1 cellular context compared by ENCODE assay signal in the genomic region with DNA sequence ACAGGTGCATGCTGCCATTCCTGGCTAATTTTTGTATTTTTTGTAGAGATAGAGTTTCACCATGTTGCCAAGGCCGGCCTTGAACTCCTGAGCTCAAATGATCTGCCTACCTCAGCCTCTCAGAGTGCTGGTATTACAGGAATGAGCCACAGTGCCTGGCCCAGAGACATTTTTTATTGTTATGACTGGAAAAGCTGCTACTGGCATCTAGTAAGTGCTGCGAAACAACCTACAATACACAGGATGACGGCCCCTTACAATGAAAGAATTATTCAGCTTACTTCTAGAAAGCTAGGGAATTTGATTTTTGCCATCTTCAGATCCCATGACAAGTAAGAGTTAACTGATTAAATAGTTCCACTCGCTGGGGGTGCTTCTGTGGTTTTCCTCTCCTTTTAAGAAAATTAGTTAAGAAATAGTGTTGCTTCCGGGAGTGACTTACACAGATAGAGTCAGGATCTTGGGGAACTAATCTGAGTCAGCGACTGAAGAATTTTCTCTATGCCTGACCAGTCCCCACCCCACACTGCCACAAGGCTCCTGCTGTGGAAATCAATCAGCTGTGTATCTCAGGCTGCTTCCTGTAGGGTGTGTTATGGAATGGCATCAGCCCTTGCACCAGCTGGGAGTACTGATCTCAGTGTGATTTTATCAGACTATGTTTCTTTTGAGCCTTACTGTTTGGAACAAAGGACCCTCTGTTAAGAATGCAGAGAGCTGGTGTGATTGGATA.
TF ChIP-seq lines count a peak whose summit lies in the region.

No MANE protein-coding gene starts in this region.

TF ChIP-seq in K562, 482 proteins besides CTCF, POLR2A, EP300 and RAD21 (continued from another document and continues in another):
- TF ChIP-seq, protein P1, sequence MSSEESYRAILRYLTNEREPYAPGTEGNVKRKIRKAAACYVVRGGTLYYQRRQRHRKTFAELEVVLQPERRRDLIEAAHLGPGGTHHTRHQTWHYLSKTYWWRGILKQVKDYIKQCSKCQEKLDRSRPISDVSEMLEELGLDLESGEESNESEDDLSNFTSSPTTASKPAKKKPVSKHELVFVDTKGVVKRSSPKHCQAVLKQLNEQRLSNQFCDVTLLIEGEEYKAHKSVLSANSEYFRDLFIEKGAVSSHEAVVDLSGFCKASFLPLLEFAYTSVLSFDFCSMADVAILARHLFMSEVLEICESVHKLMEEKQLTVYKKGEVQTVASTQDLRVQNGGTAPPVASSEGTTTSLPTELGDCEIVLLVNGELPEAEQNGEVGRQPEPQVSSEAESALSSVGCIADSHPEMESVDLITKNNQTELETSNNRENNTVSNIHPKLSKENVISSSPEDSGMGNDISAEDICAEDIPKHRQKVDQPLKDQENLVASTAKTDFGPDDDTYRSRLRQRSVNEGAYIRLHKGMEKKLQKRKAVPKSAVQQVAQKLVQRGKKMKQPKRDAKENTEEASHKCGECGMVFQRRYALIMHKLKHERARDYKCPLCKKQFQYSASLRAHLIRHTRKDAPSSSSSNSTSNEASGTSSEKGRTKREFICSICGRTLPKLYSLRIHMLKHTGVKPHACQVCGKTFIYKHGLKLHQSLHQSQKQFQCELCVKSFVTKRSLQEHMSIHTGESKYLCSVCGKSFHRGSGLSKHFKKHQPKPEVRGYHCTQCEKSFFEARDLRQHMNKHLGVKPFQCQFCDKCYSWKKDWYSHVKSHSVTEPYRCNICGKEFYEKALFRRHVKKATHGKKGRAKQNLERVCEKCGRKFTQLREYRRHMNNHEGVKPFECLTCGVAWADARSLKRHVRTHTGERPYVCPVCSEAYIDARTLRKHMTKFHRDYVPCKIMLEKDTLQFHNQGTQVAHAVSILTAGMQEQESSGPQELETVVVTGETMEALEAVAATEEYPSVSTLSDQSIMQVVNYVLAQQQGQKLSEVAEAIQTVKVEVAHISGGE (CRISPR knock-in tag; IDR thresholded peaks at IDR 0.05) = peak in 1 of 3 experiments; percentile 61; a peak in 1 of 6 replicates
- TF ChIP-seq GABPA (tag; conservative IDR thresholded peaks at IDR 0.05; ENCODE audit: low read depth) = peak; percentile 68
- TF ChIP-seq DACH1 (IDR thresholded peaks at IDR 0.05; ENCODE audit: partially characterized antibody) = peak; percentile 97
- peak; percentile 90 for TF ChIP-seq DPF2 (IDR thresholded peaks at IDR 0.05)
- 0 out of 2 replicates have a peak, but pooled peaks have one; percentile 37 for TF ChIP-seq LCOR (CRISPR knock-in tag; IDR thresholded peaks at IDR 0.05)
- peak; percentile 85 for TF ChIP-seq CBFA2T3 (IDR thresholded peaks at IDR 0.05)
- TF ChIP-seq, protein P2, sequence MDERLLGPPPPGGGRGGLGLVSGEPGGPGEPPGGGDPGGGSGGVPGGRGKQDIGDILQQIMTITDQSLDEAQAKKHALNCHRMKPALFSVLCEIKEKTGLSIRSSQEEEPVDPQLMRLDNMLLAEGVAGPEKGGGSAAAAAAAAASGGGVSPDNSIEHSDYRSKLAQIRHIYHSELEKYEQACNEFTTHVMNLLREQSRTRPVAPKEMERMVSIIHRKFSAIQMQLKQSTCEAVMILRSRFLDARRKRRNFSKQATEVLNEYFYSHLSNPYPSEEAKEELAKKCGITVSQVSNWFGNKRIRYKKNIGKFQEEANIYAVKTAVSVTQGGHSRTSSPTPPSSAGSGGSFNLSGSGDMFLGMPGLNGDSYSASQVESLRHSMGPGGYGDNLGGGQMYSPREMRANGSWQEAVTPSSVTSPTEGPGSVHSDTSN (CRISPR knock-in tag; IDR thresholded peaks at IDR 0.05; ENCODE audit: low read depth) = no peak
- TF ChIP-seq, protein P2 (tag; conservative IDR thresholded peaks at IDR 0.05; ENCODE audit: low read depth) = peak; percentile 62
- TF ChIP-seq ZNF143 (CRISPR knock-in tag; IDR thresholded peaks at IDR 0.05) = no peak
- peak; percentile 76 for TF ChIP-seq SMARCC2 (IDR thresholded peaks at IDR 0.05; ENCODE audit: low read depth)
- no peak for TF ChIP-seq HCFC1 (IDR thresholded peaks at IDR 0.05; ENCODE audit: low read depth, low read length)
- TF ChIP-seq MTA3 (IDR thresholded peaks at IDR 0.05; ENCODE audit: borderline replicate concordance) = peak; percentile 85
- peak in 1 of 2 experiments; percentile 68; a peak in 3 of 4 replicates for TF ChIP-seq TRIM24 (IDR thresholded peaks at IDR 0.05)
- TF ChIP-seq TAF9B (IDR thresholded peaks at IDR 0.05; ENCODE audit: partially characterized antibody) = peak; percentile 98
- TF ChIP-seq C11orf30 (IDR thresholded peaks at IDR 0.05; ENCODE audit: low read depth) = peak; percentile 16; the same call in 1 of the 2 replicates
- peak; percentile 95 for TF ChIP-seq ETV1 (tag; conservative IDR thresholded peaks at IDR 0.05; ENCODE audit: low read depth)
- TF ChIP-seq ARNT (IDR thresholded peaks at IDR 0.05) = peak in 1 of 2 experiments; percentile 58; a peak in 1 of 4 replicates
- TF ChIP-seq NCOR1 (IDR thresholded peaks at IDR 0.05) = peak; percentile 59; the same call in 1 of the 2 replicates
- TF ChIP-seq ESRRA (IDR thresholded peaks at IDR 0.05; ENCODE audit: borderline replicate concordance, low read depth) = peak; percentile 48
- TF ChIP-seq ZNF584 (CRISPR knock-in tag; IDR thresholded peaks at IDR 0.05; ENCODE audit: low read depth) = peak; percentile 93; the same call in 1 of the 2 replicates
- TF ChIP-seq RNF2 (IDR thresholded peaks at IDR 0.05) = peak; percentile 84
- TF ChIP-seq, protein P3, sequence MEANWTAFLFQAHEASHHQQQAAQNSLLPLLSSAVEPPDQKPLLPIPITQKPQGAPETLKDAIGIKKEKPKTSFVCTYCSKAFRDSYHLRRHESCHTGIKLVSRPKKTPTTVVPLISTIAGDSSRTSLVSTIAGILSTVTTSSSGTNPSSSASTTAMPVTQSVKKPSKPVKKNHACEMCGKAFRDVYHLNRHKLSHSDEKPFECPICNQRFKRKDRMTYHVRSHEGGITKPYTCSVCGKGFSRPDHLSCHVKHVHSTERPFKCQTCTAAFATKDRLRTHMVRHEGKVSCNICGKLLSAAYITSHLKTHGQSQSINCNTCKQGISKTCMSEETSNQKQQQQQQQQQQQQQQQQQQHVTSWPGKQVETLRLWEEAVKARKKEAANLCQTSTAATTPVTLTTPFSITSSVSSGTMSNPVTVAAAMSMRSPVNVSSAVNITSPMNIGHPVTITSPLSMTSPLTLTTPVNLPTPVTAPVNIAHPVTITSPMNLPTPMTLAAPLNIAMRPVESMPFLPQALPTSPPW (CRISPR knock-in tag; IDR thresholded peaks at IDR 0.05) = peak; percentile 52; the same call in 1 of the 2 replicates
- TF ChIP-seq, protein P4, sequence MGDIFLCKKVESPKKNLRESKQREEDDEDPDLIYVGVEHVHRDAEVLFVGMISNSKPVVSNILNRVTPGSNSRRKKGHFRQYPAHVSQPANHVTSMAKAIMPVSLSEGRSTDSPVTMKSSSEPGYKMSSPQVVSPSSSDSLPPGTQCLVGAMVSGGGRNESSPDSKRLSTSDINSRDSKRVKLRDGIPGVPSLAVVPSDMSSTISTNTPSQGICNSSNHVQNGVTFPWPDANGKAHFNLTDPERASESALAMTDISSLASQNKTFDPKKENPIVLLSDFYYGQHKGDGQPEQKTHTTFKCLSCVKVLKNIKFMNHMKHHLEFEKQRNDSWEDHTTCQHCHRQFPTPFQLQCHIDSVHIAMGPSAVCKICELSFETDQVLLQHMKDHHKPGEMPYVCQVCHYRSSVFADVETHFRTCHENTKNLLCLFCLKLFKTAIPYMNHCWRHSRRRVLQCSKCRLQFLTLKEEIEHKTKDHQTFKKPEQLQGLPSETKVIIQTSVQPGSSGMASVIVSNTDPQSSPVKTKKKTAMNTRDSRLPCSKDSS (IDR thresholded peaks at IDR 0.05; ENCODE audit: low read depth, partially characterized antibody) = no peak
- TF ChIP-seq, protein P5, sequence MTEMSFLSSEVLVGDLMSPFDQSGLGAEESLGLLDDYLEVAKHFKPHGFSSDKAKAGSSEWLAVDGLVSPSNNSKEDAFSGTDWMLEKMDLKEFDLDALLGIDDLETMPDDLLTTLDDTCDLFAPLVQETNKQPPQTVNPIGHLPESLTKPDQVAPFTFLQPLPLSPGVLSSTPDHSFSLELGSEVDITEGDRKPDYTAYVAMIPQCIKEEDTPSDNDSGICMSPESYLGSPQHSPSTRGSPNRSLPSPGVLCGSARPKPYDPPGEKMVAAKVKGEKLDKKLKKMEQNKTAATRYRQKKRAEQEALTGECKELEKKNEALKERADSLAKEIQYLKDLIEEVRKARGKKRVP (CRISPR knock-in tag; IDR thresholded peaks at IDR 0.05) = peak; percentile 68
- TF ChIP-seq BHLHE40 (IDR thresholded peaks at IDR 0.05; ENCODE audit: low read length) = peak; percentile 65
- TF ChIP-seq, protein P6, sequence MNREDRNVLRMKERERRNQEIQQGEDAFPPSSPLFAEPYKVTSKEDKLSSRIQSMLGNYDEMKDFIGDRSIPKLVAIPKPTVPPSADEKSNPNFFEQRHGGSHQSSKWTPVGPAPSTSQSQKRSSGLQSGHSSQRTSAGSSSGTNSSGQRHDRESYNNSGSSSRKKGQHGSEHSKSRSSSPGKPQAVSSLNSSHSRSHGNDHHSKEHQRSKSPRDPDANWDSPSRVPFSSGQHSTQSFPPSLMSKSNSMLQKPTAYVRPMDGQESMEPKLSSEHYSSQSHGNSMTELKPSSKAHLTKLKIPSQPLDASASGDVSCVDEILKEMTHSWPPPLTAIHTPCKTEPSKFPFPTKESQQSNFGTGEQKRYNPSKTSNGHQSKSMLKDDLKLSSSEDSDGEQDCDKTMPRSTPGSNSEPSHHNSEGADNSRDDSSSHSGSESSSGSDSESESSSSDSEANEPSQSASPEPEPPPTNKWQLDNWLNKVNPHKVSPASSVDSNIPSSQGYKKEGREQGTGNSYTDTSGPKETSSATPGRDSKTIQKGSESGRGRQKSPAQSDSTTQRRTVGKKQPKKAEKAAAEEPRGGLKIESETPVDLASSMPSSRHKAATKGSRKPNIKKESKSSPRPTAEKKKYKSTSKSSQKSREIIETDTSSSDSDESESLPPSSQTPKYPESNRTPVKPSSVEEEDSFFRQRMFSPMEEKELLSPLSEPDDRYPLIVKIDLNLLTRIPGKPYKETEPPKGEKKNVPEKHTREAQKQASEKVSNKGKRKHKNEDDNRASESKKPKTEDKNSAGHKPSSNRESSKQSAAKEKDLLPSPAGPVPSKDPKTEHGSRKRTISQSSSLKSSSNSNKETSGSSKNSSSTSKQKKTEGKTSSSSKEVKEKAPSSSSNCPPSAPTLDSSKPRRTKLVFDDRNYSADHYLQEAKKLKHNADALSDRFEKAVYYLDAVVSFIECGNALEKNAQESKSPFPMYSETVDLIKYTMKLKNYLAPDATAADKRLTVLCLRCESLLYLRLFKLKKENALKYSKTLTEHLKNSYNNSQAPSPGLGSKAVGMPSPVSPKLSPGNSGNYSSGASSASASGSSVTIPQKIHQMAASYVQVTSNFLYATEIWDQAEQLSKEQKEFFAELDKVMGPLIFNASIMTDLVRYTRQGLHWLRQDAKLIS (CRISPR knock-in tag; IDR thresholded peaks at IDR 0.05) = 0 out of 2 replicates have a peak, but pooled peaks have one; percentile 27
- TF ChIP-seq ATF7 (IDR thresholded peaks at IDR 0.05) = peak; percentile 87
- TF ChIP-seq, protein P7, sequence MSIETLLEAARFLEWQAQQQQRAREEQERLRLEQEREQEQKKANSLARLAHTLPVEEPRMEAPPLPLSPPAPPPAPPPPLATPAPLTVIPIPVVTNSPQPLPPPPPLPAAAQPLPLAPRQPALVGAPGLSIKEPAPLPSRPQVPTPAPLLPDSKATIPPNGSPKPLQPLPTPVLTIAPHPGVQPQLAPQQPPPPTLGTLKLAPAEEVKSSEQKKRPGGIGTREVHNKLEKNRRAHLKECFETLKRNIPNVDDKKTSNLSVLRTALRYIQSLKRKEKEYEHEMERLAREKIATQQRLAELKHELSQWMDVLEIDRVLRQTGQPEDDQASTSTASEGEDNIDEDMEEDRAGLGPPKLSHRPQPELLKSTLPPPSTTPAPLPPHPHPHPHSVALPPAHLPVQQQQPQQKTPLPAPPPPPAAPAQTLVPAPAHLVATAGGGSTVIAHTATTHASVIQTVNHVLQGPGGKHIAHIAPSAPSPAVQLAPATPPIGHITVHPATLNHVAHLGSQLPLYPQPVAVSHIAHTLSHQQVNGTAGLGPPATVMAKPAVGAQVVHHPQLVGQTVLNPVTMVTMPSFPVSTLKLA (conservative IDR thresholded peaks at IDR 0.05) = peak in 1 of 2 experiments; percentile 43; a peak in 1 of 4 replicates
- 0 out of 2 replicates have a peak, but pooled peaks have one; percentile 36 for TF ChIP-seq TRIM28 (IDR thresholded peaks at IDR 0.05)
- TF ChIP-seq SAP30 (IDR thresholded peaks at IDR 0.05; ENCODE audit: borderline replicate concordance, insufficient read depth, low read depth, low read length, poor library complexity, severe bottlenecking) = peak; percentile 58
- TF ChIP-seq DMBX1 (CRISPR knock-in tag; IDR thresholded peaks at IDR 0.05; ENCODE audit: borderline replicate concordance) = peak; percentile 64; the same call in 1 of the 2 replicates
- TF ChIP-seq, protein P8, sequence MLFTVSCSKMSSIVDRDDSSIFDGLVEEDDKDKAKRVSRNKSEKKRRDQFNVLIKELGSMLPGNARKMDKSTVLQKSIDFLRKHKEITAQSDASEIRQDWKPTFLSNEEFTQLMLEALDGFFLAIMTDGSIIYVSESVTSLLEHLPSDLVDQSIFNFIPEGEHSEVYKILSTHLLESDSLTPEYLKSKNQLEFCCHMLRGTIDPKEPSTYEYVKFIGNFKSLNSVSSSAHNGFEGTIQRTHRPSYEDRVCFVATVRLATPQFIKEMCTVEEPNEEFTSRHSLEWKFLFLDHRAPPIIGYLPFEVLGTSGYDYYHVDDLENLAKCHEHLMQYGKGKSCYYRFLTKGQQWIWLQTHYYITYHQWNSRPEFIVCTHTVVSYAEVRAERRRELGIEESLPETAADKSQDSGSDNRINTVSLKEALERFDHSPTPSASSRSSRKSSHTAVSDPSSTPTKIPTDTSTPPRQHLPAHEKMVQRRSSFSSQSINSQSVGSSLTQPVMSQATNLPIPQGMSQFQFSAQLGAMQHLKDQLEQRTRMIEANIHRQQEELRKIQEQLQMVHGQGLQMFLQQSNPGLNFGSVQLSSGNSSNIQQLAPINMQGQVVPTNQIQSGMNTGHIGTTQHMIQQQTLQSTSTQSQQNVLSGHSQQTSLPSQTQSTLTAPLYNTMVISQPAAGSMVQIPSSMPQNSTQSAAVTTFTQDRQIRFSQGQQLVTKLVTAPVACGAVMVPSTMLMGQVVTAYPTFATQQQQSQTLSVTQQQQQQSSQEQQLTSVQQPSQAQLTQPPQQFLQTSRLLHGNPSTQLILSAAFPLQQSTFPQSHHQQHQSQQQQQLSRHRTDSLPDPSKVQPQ (CRISPR knock-in tag; IDR thresholded peaks at IDR 0.05; ENCODE audit: borderline replicate concordance) = no peak
- TF ChIP-seq KLF6 (CRISPR knock-in tag; IDR thresholded peaks at IDR 0.05; ENCODE audit: borderline replicate concordance) = peak; percentile 50; the same call in 1 of the 2 replicates
- TF ChIP-seq MAFK (IDR thresholded peaks at IDR 0.05; ENCODE audit: low read length) = 0 out of 2 replicates have a peak, but pooled peaks have one; percentile 33
- peak; percentile 29 to 73; a peak in 3 of 4 replicates for TF ChIP-seq TEAD1 (CRISPR knock-in tag; IDR thresholded peaks at IDR 0.05)
- TF ChIP-seq CTBP1 (IDR thresholded peaks at IDR 0.05; ENCODE audit: borderline replicate concordance) = peak; percentile 81
- peak; percentile 49; the same call in 1 of the 2 replicates for TF ChIP-seq GABPB1 (CRISPR knock-in tag; IDR thresholded peaks at IDR 0.05)
- TF ChIP-seq NEUROD1 (IDR thresholded peaks at IDR 0.05; ENCODE audit: borderline replicate concordance, low read depth, low read length, partially characterized antibody) = peak; percentile 57
